20 cellular contexts compared by ENCODE assay signal in genomic region chr7:137790828-137791227, GRCh38.
"Had no signal": no experiment of that assay in that cellular context is flagged by ENCODE, and none has a peak within 500 bp of the region (broad histone marks: within the 10 kb centered on the region; RNA-seq: fewer than 3 reads in every experiment).

No MANE protein-coding gene starts in this region.

- DNase-seq: activated CD4-positive, alpha-beta T cell treated with anti-CD3 and anti-CD28 coated beads, Interleukin-2, amount 10 ng/mL, durations not matched to agents 24 days and 14 days; activated CD8-positive, alpha-beta T cell treated with anti-CD3 and anti-CD28 coated beads for 36 hours; activated naive CD4-positive, alpha-beta T cell treated with anti-CD3 and anti-CD28 coated beads for 36 hours; activated naive CD8-positive, alpha-beta T cell treated with anti-CD3 and anti-CD28 coated beads, Interleukin-2, amount 50 U/mL, for 24 hours; activated T-cell treated with anti-CD3 and anti-CD28 coated beads, Interleukin-2, amount 50 U/mL, for 24 hours; aorta; cortex of kidney; gastrocnemius medialis; head of caudate nucleus; kidney; mucosa of descending colon; naive B cell; psoas muscle; sigmoid colon; stimulated activated CD4-positive, alpha-beta T cell treated with anti-CD3 and anti-CD28 coated beads, Interleukin-4, amount 100 ng/mL, for 4 hours; stimulated activated naive B cell treated with anti-CD40 and anti-IgM and Interleukin-4, amounts not matched to agents 10 μg/mL and 1 μg/mL and 100 μg/mL, for 72 hours; T1000 had no signal

- H2AFZ ChIP-seq: neural progenitor cell had no signal

- H3K4me2 ChIP-seq: neural progenitor cell had no signal

- H3K9me3 ChIP-seq: gastrocnemius medialis, mucosa of descending colon, psoas muscle, sigmoid colon, thoracic aorta had no signal

- H3K4me1 ChIP-seq: gastrocnemius medialis, psoas muscle, sigmoid colon had no signal

- H3K9ac ChIP-seq: neural progenitor cell had no signal

- H3K36me3 ChIP-seq: gastrocnemius medialis, neural progenitor cell, sigmoid colon, thoracic aorta had no signal

- H3K27me3 ChIP-seq: gastrocnemius medialis, neural progenitor cell, sigmoid colon had no signal

- H3K27ac ChIP-seq: gastrocnemius medialis, neural progenitor cell, psoas muscle, sigmoid colon had no signal

- ATAC-seq: activated CD8-positive, alpha-beta T cell treated with anti-CD3 and anti-CD28 coated beads for 36 hours; activated naive CD8-positive, alpha-beta T cell treated with anti-CD3 and anti-CD28 coated beads, Interleukin-2, amount 50 U/mL, for 24 hours; gastrocnemius medialis; mucosa of descending colon; psoas muscle; stimulated activated naive B cell treated with anti-CD40 and anti-IgM and Interleukin-4, amounts not matched to agents 10 μg/mL and 1 μg/mL and 100 μg/mL, for 72 hours had no signal

- FAIRE-seq: endothelial cell of umbilical vein, kidney had no signal

- H3K4me3 ChIP-seq: gastrocnemius medialis, mucosa of descending colon, neural progenitor cell, psoas muscle, sigmoid colon, thoracic aorta had no signal
